Comparison of ENCODE assay signal across 1 cellular context in genomic region chr17:39687546-39688474, GRCh38.
TF ChIP-seq lines count a peak whose summit lies in the region.

Gene PGAP3, minus strand, starts transcription at chr17:39688057. Its CDS starts 43 bp downstream, at chr17:39688014.

TF ChIP-seq in WTC11, 78 proteins besides CTCF, POLR2A, EP300 and RAD21 (continued from another document):
- TF ChIP-seq USF1 (CRISPR knock-in tag; IDR thresholded peaks at IDR 0.05) = 0 out of 2 replicates have a peak, but pooled peaks have one; percentile 12
- TF ChIP-seq MAX (CRISPR knock-in tag; IDR thresholded peaks at IDR 0.05) = peak; percentile 48; the same call in 1 of the 2 replicates
- TF ChIP-seq SP1 (CRISPR knock-in tag; conservative IDR thresholded peaks at IDR 0.05) = peak; percentile 92
- TF ChIP-seq NR2C2 (CRISPR knock-in tag; IDR thresholded peaks at IDR 0.05) = peak; percentile 86
- TF ChIP-seq ZNF138 (CRISPR knock-in tag; conservative IDR thresholded peaks at IDR 0.05) = no peak
- TF ChIP-seq ZNF423 (CRISPR knock-in tag; IDR thresholded peaks at IDR 0.05) = no peak
- no peak for TF ChIP-seq TCF7 (CRISPR knock-in tag; IDR thresholded peaks at IDR 0.05; ENCODE audit: low read depth)
- TF ChIP-seq GABPB1 (CRISPR knock-in tag; IDR thresholded peaks at IDR 0.05) = peak; percentile 62; the same call in 1 of the 2 replicates
- no peak for TF ChIP-seq ZNF671 (CRISPR knock-in tag; IDR thresholded peaks at IDR 0.05)
- 0 out of 2 replicates have a peak, but pooled peaks have one; percentile 30 for TF ChIP-seq NFATC4 (CRISPR knock-in tag; IDR thresholded peaks at IDR 0.05)
- TF ChIP-seq HMGXB4 (CRISPR knock-in tag; IDR thresholded peaks at IDR 0.05) = peak; percentile 79; the same call in 1 of the 2 replicates
- no peak for TF ChIP-seq ELF4 (CRISPR knock-in tag; IDR thresholded peaks at IDR 0.05; ENCODE audit: low read depth)
- 0 out of 2 replicates have a peak, but pooled peaks have one; percentile 41 for TF ChIP-seq TEAD1 (CRISPR knock-in tag; IDR thresholded peaks at IDR 0.05)
- TF ChIP-seq SMAD3 (CRISPR knock-in tag; IDR thresholded peaks at IDR 0.05; ENCODE audit: borderline replicate concordance) = 0 out of 2 replicates have a peak, but pooled peaks have one; percentile 40
- TF ChIP-seq ATF6 (CRISPR knock-in tag; IDR thresholded peaks at IDR 0.05) = no peak
- TF ChIP-seq PREB (CRISPR knock-in tag; IDR thresholded peaks at IDR 0.05; ENCODE audit: borderline replicate concordance) = no peak
- no peak for TF ChIP-seq NR1H2 (CRISPR knock-in tag; IDR thresholded peaks at IDR 0.05)
- 0 out of 2 replicates have a peak, but pooled peaks have one; percentile 57 for TF ChIP-seq MYBL2 (CRISPR knock-in tag; IDR thresholded peaks at IDR 0.05)
- TF ChIP-seq ZBTB43 (CRISPR knock-in tag; IDR thresholded peaks at IDR 0.05) = peak; percentile 31; the same call in 1 of the 2 replicates
TF ChIP-seq in WTC11: peak in this region for 14.
